Comparison of ENCODE assay signal across 12 cellular contexts in the genomic region with DNA sequence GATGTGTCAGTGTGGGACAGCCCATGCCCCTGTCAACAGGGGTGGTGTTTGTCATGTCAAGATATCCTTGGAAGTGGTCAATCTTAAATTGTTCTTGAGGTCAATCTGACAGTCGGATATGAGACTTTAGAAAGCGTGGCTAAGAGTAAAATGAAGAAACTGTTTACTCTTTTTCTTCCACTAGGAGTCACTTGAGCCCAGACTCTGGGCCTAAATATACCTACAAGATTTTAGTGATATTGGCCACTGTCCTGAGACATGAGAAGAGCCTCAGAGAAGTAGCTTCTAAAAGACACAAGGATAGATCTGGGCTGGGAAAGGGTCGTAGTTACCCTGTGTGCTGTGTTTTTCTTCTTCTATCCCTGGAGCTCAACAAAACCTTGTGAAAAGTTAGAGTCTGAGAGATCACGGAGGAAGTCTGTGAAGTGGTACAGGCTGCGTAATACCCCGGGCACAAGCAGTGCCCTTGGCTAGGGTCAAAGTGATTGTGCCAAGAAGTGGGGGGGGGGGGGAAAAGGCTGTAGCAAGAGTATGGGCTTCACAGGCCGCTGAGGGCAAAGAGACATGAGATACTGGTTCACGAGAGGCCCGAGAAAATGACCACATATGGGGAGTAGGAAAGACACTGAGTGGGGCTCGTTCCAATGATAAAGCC.
DNase-seq lines count a peak whose midpoint lies in the region; ATAC-seq, FAIRE-seq and TF ChIP-seq lines count a peak whose summit lies in the region.
"Had no signal": no experiment of that assay in that cellular context is flagged by ENCODE, and none has a peak within 500 bp of the region (broad histone marks: within the 10 kb centered on the region; RNA-seq: fewer than 3 reads in every experiment).

No MANE protein-coding gene starts in this region.

- dilution Hi-C loops in endothelial cell of umbilical vein (cut with MboI; ENCODE audit: extremely low pct_ligation_motif_present, low sequenced_read_pairs): no loop called here

- CTCF ChIA-PET in endothelial cell of umbilical vein (lab: Charles Lee): interaction anchor here (0.6 to 2.7 kb wide), 16 partner anchors 17 to 535 kb away, joined by 3 to 24 read pairs (median 3); no protein-coding TSS in a partner anchor

- DNase-seq in DMS153 treated with DMSO at 0.1 percent for 48 hours (lab: John Stamatoyannopoulos, UW; ENCODE audit: unreplicated experiment): peak; percentile 36
- DNase-seq in DMS153 (lab: John Stamatoyannopoulos, UW): no peak
- DNase-seq in NCI-H1694 treated with DMSO at 0.1 percent for 48 hours (lab: John Stamatoyannopoulos, UW): peak; percentile 4
- DNase-seq in endothelial cell of umbilical vein (ENCODE audit: low read depth, low spot score): peak; percentile 4
- DNase-seq in pons (ENCODE audit: low spot score): peak; percentile 38
- DNase-seq in activated naive CD8-positive, alpha-beta T cell treated with anti-CD3 and anti-CD28 coated beads for 36 hours: no peak
- DNase-seq in NCI-H1417 (lab: John Stamatoyannopoulos, UW): no peak
- DNase-seq: 8988T; activated T-cell treated with anti-CD3 and anti-CD28 coated beads for 4 hours; stimulated activated CD4-positive, alpha-beta T cell treated with anti-CD3 and anti-CD28 coated beads, Interleukin-15, amount 100 ng/mL, for 24 hours had no signal

- no peak for TF ChIP-seq POLR2A in endothelial cell of umbilical vein (IDR thresholded peaks at IDR 0.05; ENCODE audit: low read depth, low read length)

- intact Hi-C loops in endothelial cell of umbilical vein (cut with micrococcal nuclease): loop anchor here (5.0 kb wide), 2 partner anchors 440 to 535 kb away; no protein-coding TSS in a partner anchor

- no peaks in the 10 kb centered on the region for H3K79me2 ChIP-seq in endothelial cell of umbilical vein (ENCODE audit: control insufficient read depth, insufficient read depth, low read length)

- no peaks in the 10 kb centered on the region for H3K36me3 Mint-ChIP-seq in activated naive CD8-positive, alpha-beta T cell treated with anti-CD3 and anti-CD28 coated beads for 36 hours

- H3K27ac Mint-ChIP-seq in activated naive CD8-positive, alpha-beta T cell treated with anti-CD3 and anti-CD28 coated beads for 36 hours: no peak overlapping the region

- H3K4me2 ChIP-seq in endothelial cell of umbilical vein (ENCODE audit: insufficient read depth, low read length): no peak overlapping the region

- H3K9me1 ChIP-seq in endothelial cell of umbilical vein (replicated peaks; ENCODE audit: control insufficient read depth, extremely low read depth, insufficient read depth, low read length): no peaks in the 10 kb centered on the region

- no peaks in the 10 kb centered on the region for H3K36me3 ChIP-seq in endothelial cell of umbilical vein (ENCODE audit: control insufficient read depth in 2 of 2, extremely low read depth in 1 of 2, insufficient read depth in 2 of 2, low read length in 2 of 2)

- H3K4me3 ChIP-seq in endothelial cell of umbilical vein (replicated peaks in 1 of 3; ENCODE audit: insufficient read depth in 1 of 3, low read depth in 1 of 3, low read length in 3 of 3): no peak overlapping the region

- ATAC-seq in GM21528 (IDR thresholded peaks at IDR 0.05; ENCODE audit: low FRiP score, unreplicated experiment): no peak

- no peaks in the 10 kb centered on the region for H3K27me3 Mint-ChIP-seq in activated naive CD8-positive, alpha-beta T cell treated with anti-CD3 and anti-CD28 coated beads for 36 hours

- peaks cover 3% of the 10 kb centered on the region for H3K9me3 Mint-ChIP-seq in activated naive CD8-positive, alpha-beta T cell treated with anti-CD3 and anti-CD28 coated beads for 36 hours

- no peaks in the 10 kb centered on the region for H3K4me1 ChIP-seq in endothelial cell of umbilical vein (ENCODE audit: control insufficient read depth, extremely low read depth, insufficient read depth, low read length)

- H3K9me3 ChIP-seq in endothelial cell of umbilical vein (replicated peaks; ENCODE audit: control insufficient read depth, insufficient read depth, low read length): no peaks in the 10 kb centered on the region

- no TSS peak for BruUV-seq in endothelial cell of umbilical vein (replicated peaks; lab: Mats Ljungman, UMichigan)

- TF ChIP-seq CTCF in endothelial cell of umbilical vein (IDR thresholded peaks at IDR 0.05; ENCODE audit: extremely low read depth in 1 of 2, insufficient read depth in 1 of 2, low read depth in 1 of 2, low read length in 2 of 2): peak in 1 of 2 donors; percentile 6

- H3K4me1 Mint-ChIP-seq in activated naive CD8-positive, alpha-beta T cell treated with anti-CD3 and anti-CD28 coated beads for 36 hours: no peaks in the 10 kb centered on the region

- no peak overlapping the region for H3K9ac ChIP-seq in endothelial cell of umbilical vein (replicated peaks; ENCODE audit: extremely low read depth, insufficient read depth, low read length)

- POLR2A ChIA-PET in endothelial cell of umbilical vein (lab: Charles Lee): no interaction called here

- H2AFZ ChIP-seq in endothelial cell of umbilical vein (ENCODE audit: low read depth, low read length): no peak overlapping the region

- no peaks in the 10 kb centered on the region for H3K27me3 ChIP-seq in endothelial cell of umbilical vein (ENCODE audit: control insufficient read depth in 2 of 2, insufficient read depth in 2 of 2, low read length in 2 of 2)

- no peak overlapping the region for H3K27ac ChIP-seq in endothelial cell of umbilical vein (ENCODE audit: insufficient read depth, low read depth, low read length)

- H4K20me1 ChIP-seq in endothelial cell of umbilical vein (replicated peaks; ENCODE audit: control insufficient read depth, extremely low read depth, insufficient read depth, low read length): no peaks in the 10 kb centered on the region

- no peak for FAIRE-seq in endothelial cell of umbilical vein (lab: Jason Lieb, UNC)
- FAIRE-seq: GM12892 had no signal

- no peak overlapping the region for H3K4me3 Mint-ChIP-seq in activated naive CD8-positive, alpha-beta T cell treated with anti-CD3 and anti-CD28 coated beads for 36 hours

TF ChIP-seq in endothelial cell of umbilical vein, 7 proteins besides CTCF, POLR2A, EP300 and RAD21:
- TF ChIP-seq EZH2 (IDR thresholded peaks at IDR 0.05; ENCODE audit: borderline replicate concordance, low read depth, low read length, severe bottlenecking) (no peak), JUN (IDR thresholded peaks at IDR 0.05; ENCODE audit: borderline replicate concordance, insufficient read depth, insufficient read length, low read depth) (no peak), FOS (IDR thresholded peaks at IDR 0.05; ENCODE audit: borderline replicate concordance, insufficient read depth, low read length) (no peak), POLR2AphosphoS5 (IDR thresholded peaks at IDR 0.05; ENCODE audit: insufficient read depth, low read depth, low read length) (no peak), MYC (IDR thresholded peaks at IDR 0.05; ENCODE audit: low read depth, low read length) (no peak)
- TF ChIP-seq, protein P1, sequence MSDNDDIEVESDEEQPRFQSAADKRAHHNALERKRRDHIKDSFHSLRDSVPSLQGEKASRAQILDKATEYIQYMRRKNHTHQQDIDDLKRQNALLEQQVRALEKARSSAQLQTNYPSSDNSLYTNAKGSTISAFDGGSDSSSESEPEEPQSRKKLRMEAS (IDR thresholded peaks at IDR 0.05; ENCODE audit: insufficient read depth, insufficient read length): no peak
TF ChIP-seq in endothelial cell of umbilical vein: peak in this region for 0.

Comparison
In these comparisons a context has a peak if more than half of its experiments do, and no peak if none do; other contexts are left out.
1. DNase-seq: peak in DMS153 treated with DMSO at 0.1 percent for 48 hours (single experiment), NCI-H1694 treated with DMSO at 0.1 percent for 48 hours (single experiment), endothelial cell of umbilical vein (single experiment) and pons (single experiment); none in DMS153 (single experiment), activated naive CD8-positive, alpha-beta T cell treated with anti-CD3 and anti-CD28 coated beads for 36 hours (single experiment) and NCI-H1417 (0 of 3).